ENCODE assay signal across 1 cellular context in the genomic region with DNA sequence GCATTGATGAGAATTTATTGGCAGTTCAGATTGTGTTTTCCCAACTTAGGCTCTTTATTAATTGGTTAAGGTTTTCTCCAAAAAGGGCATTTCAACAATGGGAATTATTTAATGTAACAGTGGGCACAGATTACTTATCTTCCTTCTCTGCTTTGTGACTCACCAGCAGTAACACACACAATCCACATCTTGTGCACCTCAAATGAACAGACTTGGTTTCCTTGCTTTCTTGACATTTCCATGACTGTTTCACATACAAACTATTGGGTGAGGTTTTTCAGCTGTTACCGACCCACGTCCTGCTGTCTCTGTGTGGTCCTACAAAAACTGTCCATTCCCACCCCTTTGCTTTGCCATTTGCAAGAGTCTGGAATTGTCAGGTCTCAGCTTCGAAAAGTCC.
TF ChIP-seq lines count a peak whose summit lies in the region.

No MANE protein-coding gene starts in this region.

TF ChIP-seq in IMR-90, 13 proteins besides CTCF, POLR2A, EP300 and RAD21:
- TF ChIP-seq FOS (IDR thresholded peaks at IDR 0.05; ENCODE audit: low read depth, low read length), result no peak
- TF ChIP-seq CHD1 (IDR thresholded peaks at IDR 0.05; ENCODE audit: low read depth, low read length), result no peak
- no peak for TF ChIP-seq MXI1 (IDR thresholded peaks at IDR 0.05; ENCODE audit: borderline replicate concordance, low read depth, low read length)
- TF ChIP-seq BHLHE40 (IDR thresholded peaks at IDR 0.05; ENCODE audit: low read depth, low read length), result no peak
- TF ChIP-seq, protein P1, sequence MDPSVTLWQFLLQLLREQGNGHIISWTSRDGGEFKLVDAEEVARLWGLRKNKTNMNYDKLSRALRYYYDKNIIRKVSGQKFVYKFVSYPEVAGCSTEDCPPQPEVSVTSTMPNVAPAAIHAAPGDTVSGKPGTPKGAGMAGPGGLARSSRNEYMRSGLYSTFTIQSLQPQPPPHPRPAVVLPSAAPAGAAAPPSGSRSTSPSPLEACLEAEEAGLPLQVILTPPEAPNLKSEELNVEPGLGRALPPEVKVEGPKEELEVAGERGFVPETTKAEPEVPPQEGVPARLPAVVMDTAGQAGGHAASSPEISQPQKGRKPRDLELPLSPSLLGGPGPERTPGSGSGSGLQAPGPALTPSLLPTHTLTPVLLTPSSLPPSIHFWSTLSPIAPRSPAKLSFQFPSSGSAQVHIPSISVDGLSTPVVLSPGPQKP (IDR thresholded peaks at IDR 0.05; ENCODE audit: borderline replicate concordance, low read depth, low read length), result no peak
- no peak for TF ChIP-seq NFE2L2 (IDR thresholded peaks at IDR 0.05; ENCODE audit: low read depth, low read length)
- no peak for TF ChIP-seq RCOR1 (IDR thresholded peaks at IDR 0.05; ENCODE audit: insufficient replicate concordance, low read length)
- TF ChIP-seq, protein P2, sequence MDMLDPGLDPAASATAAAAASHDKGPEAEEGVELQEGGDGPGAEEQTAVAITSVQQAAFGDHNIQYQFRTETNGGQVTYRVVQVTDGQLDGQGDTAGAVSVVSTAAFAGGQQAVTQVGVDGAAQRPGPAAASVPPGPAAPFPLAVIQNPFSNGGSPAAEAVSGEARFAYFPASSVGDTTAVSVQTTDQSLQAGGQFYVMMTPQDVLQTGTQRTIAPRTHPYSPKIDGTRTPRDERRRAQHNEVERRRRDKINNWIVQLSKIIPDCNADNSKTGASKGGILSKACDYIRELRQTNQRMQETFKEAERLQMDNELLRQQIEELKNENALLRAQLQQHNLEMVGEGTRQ (IDR thresholded peaks at IDR 0.05; ENCODE audit: low read depth, low read length), result no peak
- TF ChIP-seq SMC3 (IDR thresholded peaks at IDR 0.05; ENCODE audit: low read depth, low read length), result no peak
- TF ChIP-seq MAZ (IDR thresholded peaks at IDR 0.05; ENCODE audit: borderline replicate concordance, low read depth, low read length), result no peak
- no peak for TF ChIP-seq RFX5 (IDR thresholded peaks at IDR 0.05; ENCODE audit: low read depth, low read length)
- no peak for TF ChIP-seq MAFK (IDR thresholded peaks at IDR 0.05; ENCODE audit: low read depth, low read length)
- TF ChIP-seq CEBPB (IDR thresholded peaks at IDR 0.05; ENCODE audit: low read depth, low read length), result no peak
